Comparison of ENCODE assay signal across 9 cellular contexts in the genomic region with DNA sequence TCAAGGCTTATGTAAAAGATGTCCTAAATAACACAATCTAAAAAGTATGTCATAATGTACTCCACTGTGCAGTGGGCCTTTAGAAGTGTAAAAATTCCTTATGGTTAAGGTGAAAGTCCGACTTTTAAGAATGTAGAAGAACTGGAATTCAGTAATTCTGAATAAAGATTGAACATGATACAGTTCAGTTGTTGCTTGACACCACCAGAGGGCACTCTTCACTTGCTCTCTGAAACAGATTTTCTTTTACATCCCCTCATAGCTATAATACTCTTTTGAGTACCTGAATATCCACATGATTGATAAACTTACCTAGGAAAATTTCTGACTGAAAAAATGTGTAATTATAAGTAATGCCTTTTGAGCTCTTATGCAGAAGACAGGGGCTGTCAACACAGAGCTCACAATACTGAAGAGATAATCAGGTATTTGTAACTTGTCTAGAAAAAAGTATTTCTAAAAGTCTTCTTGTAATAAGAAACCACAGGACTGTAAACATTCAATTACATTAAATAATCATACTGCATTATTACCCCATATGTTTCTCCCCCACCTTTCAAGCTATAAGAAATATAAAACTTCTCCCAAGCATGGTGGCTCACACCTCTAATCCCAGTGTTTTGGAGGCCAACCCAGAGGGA.
DNase-seq lines count a peak whose midpoint lies in the region; ATAC-seq and TF ChIP-seq lines count a peak whose summit lies in the region.
"Had no signal": no experiment of that assay in that cellular context is flagged by ENCODE, and none has a peak within 500 bp of the region (broad histone marks: within the 10 kb centered on the region; RNA-seq: fewer than 3 reads in every experiment).

No MANE protein-coding gene starts in this region.

- H3K27ac ChIP-seq in iPS DF 6.9 (ENCODE audit: low read length), result no peak overlapping the region

- ATAC-seq in HG03196 (IDR thresholded peaks at IDR 0.05; ENCODE audit: unreplicated experiment) (peak; percentile 56), GM19467 (IDR thresholded peaks at IDR 0.05; ENCODE audit: unreplicated experiment) (no peak)
- ATAC-seq in stimulated activated naive B cell treated with anti-CD40 and anti-IgM and Interleukin-4, amounts not matched to agents 10 μg/mL and 1 μg/mL and 100 μg/mL, for 72 hours (replicated peaks), result peak; percentile 43 to 54

- no peak for DNase-seq in BJ (ENCODE audit: low read depth)
- DNase-seq in NCI-H345 (lab: John Stamatoyannopoulos, UW), result peak; percentile 64
- peak; percentile 58 for DNase-seq in amniotic epithelial cell (ENCODE audit: low read depth)
- peak; percentile 13 for DNase-seq in iPS DF 6.9 (ENCODE audit: low read depth, low spot score)
- no peak for DNase-seq in stimulated activated naive B cell treated with anti-CD40 and anti-IgM and Interleukin-4, amounts not matched to agents 10 μg/mL and 1 μg/mL and 100 μg/mL, for 72 hours

- no peak overlapping the region for H3K4me3 Mint-ChIP-seq in stimulated activated naive B cell treated with anti-CD40 and anti-IgM and Interleukin-4, amounts not matched to agents 10 μg/mL and 1 μg/mL and 100 μg/mL, for 72 hours
- H3K4me3 Mint-ChIP-seq: T-helper 1 cell treated with Interleukin-12 subunit alpha and Interleukin-12 subunit beta and Interleukin-4 antibody, amounts not matched to agents 30 μg/mL and 1 μg/mL, for 36 hours had no signal

- no peaks in the 10 kb centered on the region for H3K9me3 ChIP-seq in iPS DF 6.9 (ENCODE audit: control insufficient read depth, insufficient read depth, low read length)

- no peak overlapping the region for H3K4me3 ChIP-seq in BJ (ENCODE audit: low read depth, low read length)
- H3K4me3 ChIP-seq in iPS DF 6.9 (ENCODE audit: low read length), result no peak overlapping the region

- TF ChIP-seq CTCF in BJ (IDR thresholded peaks at IDR 0.05; ENCODE audit: insufficient read depth, low read depth, low read length), result peak; percentile 73
- TF ChIP-seq CTCF in GM12873 (IDR thresholded peaks at IDR 0.05; ENCODE audit: insufficient read depth, low read depth, low read length, missing control alignments), result peak; percentile 70

- CTCF ChIA-PET in BJ (lab: Yijun Ruan, JAX), result interaction anchor here (0.5 to 5.8 kb wide), 35 partner anchors 9 to 902 kb away, joined by 3 to 72 read pairs (median 4); partner anchors contain the start of gene PREP

- POLR2A ChIA-PET in BJ (lab: Charles Lee), result no interaction called here

- no peaks in the 10 kb centered on the region for H3K9me3 Mint-ChIP-seq in stimulated activated naive B cell treated with anti-CD40 and anti-IgM and Interleukin-4, amounts not matched to agents 10 μg/mL and 1 μg/mL and 100 μg/mL, for 72 hours
- H3K9me3 Mint-ChIP-seq: T-helper 1 cell treated with Interleukin-12 subunit alpha and Interleukin-12 subunit beta and Interleukin-4 antibody, amounts not matched to agents 30 μg/mL and 1 μg/mL, for 36 hours had no signal

- H3K4me1 ChIP-seq in iPS DF 6.9 (ENCODE audit: control insufficient read depth, insufficient read depth, low read length), result no peaks in the 10 kb centered on the region; the same call in 1 of the 2 replicates

- H3K36me3 Mint-ChIP-seq in stimulated activated naive B cell treated with anti-CD40 and anti-IgM and Interleukin-4, amounts not matched to agents 10 μg/mL and 1 μg/mL and 100 μg/mL, for 72 hours, result no peaks in the 10 kb centered on the region

- H3K27ac Mint-ChIP-seq in stimulated activated naive B cell treated with anti-CD40 and anti-IgM and Interleukin-4, amounts not matched to agents 10 μg/mL and 1 μg/mL and 100 μg/mL, for 72 hours, result no peak overlapping the region
- H3K27ac Mint-ChIP-seq: T-helper 1 cell treated with Interleukin-12 subunit alpha and Interleukin-12 subunit beta and Interleukin-4 antibody, amounts not matched to agents 30 μg/mL and 1 μg/mL, for 36 hours had no signal

- H3K27me3 ChIP-seq in BJ (ENCODE audit: control insufficient read depth, insufficient read depth, low read length), result no peaks in the 10 kb centered on the region
- no peaks in the 10 kb centered on the region for H3K27me3 ChIP-seq in iPS DF 6.9 (ENCODE audit: control insufficient read depth, insufficient read depth, low read length)

- WGBS in iPS DF 6.9 (ENCODE audit: insufficient coverage, insufficient read length), result no CpG with 5 or more reads among the region's 1 CpG

- no peaks in the 10 kb centered on the region for H3K4me1 Mint-ChIP-seq in stimulated activated naive B cell treated with anti-CD40 and anti-IgM and Interleukin-4, amounts not matched to agents 10 μg/mL and 1 μg/mL and 100 μg/mL, for 72 hours

- H3K27me3 Mint-ChIP-seq in stimulated activated naive B cell treated with anti-CD40 and anti-IgM and Interleukin-4, amounts not matched to agents 10 μg/mL and 1 μg/mL and 100 μg/mL, for 72 hours, result peaks cover 4 to 18% of the 10 kb centered on the region in 2 donors

- H3K36me3 ChIP-seq in BJ (ENCODE audit: control insufficient read depth, insufficient read depth, low read length) (no peaks in the 10 kb centered on the region), iPS DF 6.9 (ENCODE audit: control insufficient read depth, insufficient read depth, low read length) (no peaks in the 10 kb centered on the region)

Comparison
In these comparisons a context has a peak if more than half of its experiments do, and no peak if none do; other contexts are left out.
1. DNase-seq: peak in NCI-H345 (single experiment), amniotic epithelial cell (single experiment) and iPS DF 6.9 (single experiment); none in BJ (single experiment) and stimulated activated naive B cell treated with anti-CD40 and anti-IgM and Interleukin-4, amounts not matched to agents 10 μg/mL and 1 μg/mL and 100 μg/mL, for 72 hours (single experiment).